In genomic region chr10:80739328-80739727, GRCh38 we compare ENCODE assay signal across 22 cellular contexts.
"Had no signal": no experiment of that assay in that cellular context is flagged by ENCODE, and none has a peak within 500 bp of the region (broad histone marks: within the 10 kb centered on the region; RNA-seq: fewer than 3 reads in every experiment).

No MANE protein-coding gene starts in this region.

- H3K9me3 ChIP-seq: esophagus squamous epithelium, heart right ventricle, left ventricle myocardium inferior, mucosa of descending colon, thoracic aorta, upper lobe of right lung had no signal

- H3K36me3 ChIP-seq: cardiac muscle cell, esophagus squamous epithelium, heart right ventricle, left ventricle myocardium inferior, thoracic aorta, upper lobe of right lung had no signal

- H3K4me3 Mint-ChIP-seq: activated B cell treated with CpG ODN at 0.5 μM for 24 hours; activated CD4-positive, alpha-beta memory T cell treated with anti-CD3 and anti-CD28 coated beads, Interleukin-2, amount 10 ng/mL, durations not matched to agents 7 days and 5 days; activated CD8-positive, alpha-beta memory T cell treated with anti-CD3 and anti-CD28 coated beads, Interleukin-2, amount 10 ng/mL, durations not matched to agents 7 days and 5 days; activated naive CD8-positive, alpha-beta T cell treated with anti-CD3 and anti-CD28 coated beads for 36 hours; activated T-helper 17 cell treated with anti-CD3 and anti-CD28 coated beads, Interleukin-2, amount 50 U/mL, for 72 hours; immature natural killer cell; memory B cell; naive B cell; stimulated activated naive B cell treated with anti-CD40 and anti-IgM and Interleukin-4, amounts not matched to agents 10 μg/mL and 1 μg/mL and 100 μg/mL, for 72 hours had no signal

- DNase-seq: activated B cell treated with CpG ODN at 0.5 μM for 24 hours; activated CD4-positive, alpha-beta memory T cell treated with anti-CD3 and anti-CD28 coated beads, Interleukin-2, amount 10 ng/mL, durations not matched to agents 7 days and 5 days; activated CD4-positive, alpha-beta T cell treated with anti-CD3 and anti-CD28 coated beads for 4 hours; activated CD8-positive, alpha-beta memory T cell treated with anti-CD3 and anti-CD28 coated beads, Interleukin-2, amount 10 ng/mL, durations not matched to agents 7 days and 5 days; activated naive CD4-positive, alpha-beta T cell; activated naive CD8-positive, alpha-beta T cell treated with anti-CD3 and anti-CD28 coated beads for 36 hours; amniotic stem cell; dermis blood vessel endothelial cell; effector memory CD4-positive, alpha-beta T cell; esophagus squamous epithelium; heart right ventricle; immature natural killer cell; kidney glomerular epithelial cell; left ventricle myocardium inferior; mucosa of descending colon; naive B cell; stimulated activated naive B cell treated with anti-CD40 and anti-IgM and Interleukin-4, amounts not matched to agents 10 μg/mL and 1 μg/mL and 100 μg/mL, for 72 hours; upper lobe of right lung had no signal

- H3K9me3 Mint-ChIP-seq: activated B cell treated with CpG ODN at 0.5 μM for 24 hours; activated CD4-positive, alpha-beta memory T cell treated with anti-CD3 and anti-CD28 coated beads, Interleukin-2, amount 10 ng/mL, durations not matched to agents 7 days and 5 days; activated naive CD8-positive, alpha-beta T cell treated with anti-CD3 and anti-CD28 coated beads for 36 hours; activated T-helper 17 cell treated with anti-CD3 and anti-CD28 coated beads, Interleukin-2, amount 50 U/mL, for 72 hours; immature natural killer cell; memory B cell; stimulated activated naive B cell treated with anti-CD40 and anti-IgM and Interleukin-4, amounts not matched to agents 10 μg/mL and 1 μg/mL and 100 μg/mL, for 72 hours had no signal

- H3K27ac Mint-ChIP-seq: activated B cell treated with CpG ODN at 0.5 μM for 24 hours; activated CD4-positive, alpha-beta memory T cell treated with anti-CD3 and anti-CD28 coated beads, Interleukin-2, amount 10 ng/mL, durations not matched to agents 7 days and 5 days; activated CD8-positive, alpha-beta memory T cell treated with anti-CD3 and anti-CD28 coated beads, Interleukin-2, amount 10 ng/mL, durations not matched to agents 7 days and 5 days; activated naive CD8-positive, alpha-beta T cell treated with anti-CD3 and anti-CD28 coated beads for 36 hours; activated T-helper 17 cell treated with anti-CD3 and anti-CD28 coated beads, Interleukin-2, amount 50 U/mL, for 72 hours; immature natural killer cell; memory B cell; naive B cell; stimulated activated naive B cell treated with anti-CD40 and anti-IgM and Interleukin-4, amounts not matched to agents 10 μg/mL and 1 μg/mL and 100 μg/mL, for 72 hours had no signal

- H3K27me3 ChIP-seq: cardiac muscle cell, esophagus squamous epithelium, upper lobe of right lung had no signal

- H3K27ac ChIP-seq: cardiac muscle cell, esophagus squamous epithelium, heart right ventricle, left ventricle myocardium inferior, thoracic aorta, upper lobe of right lung had no signal

- H3K4me1 Mint-ChIP-seq: activated B cell treated with CpG ODN at 0.5 μM for 24 hours; activated CD4-positive, alpha-beta memory T cell treated with anti-CD3 and anti-CD28 coated beads, Interleukin-2, amount 10 ng/mL, durations not matched to agents 7 days and 5 days; activated CD8-positive, alpha-beta memory T cell treated with anti-CD3 and anti-CD28 coated beads, Interleukin-2, amount 10 ng/mL, durations not matched to agents 7 days and 5 days; activated naive CD8-positive, alpha-beta T cell treated with anti-CD3 and anti-CD28 coated beads for 36 hours; activated T-helper 17 cell treated with anti-CD3 and anti-CD28 coated beads, Interleukin-2, amount 50 U/mL, for 72 hours; immature natural killer cell; memory B cell; naive B cell; stimulated activated naive B cell treated with anti-CD40 and anti-IgM and Interleukin-4, amounts not matched to agents 10 μg/mL and 1 μg/mL and 100 μg/mL, for 72 hours had no signal

- H3K4me3 ChIP-seq: cardiac muscle cell, esophagus squamous epithelium, heart right ventricle, left ventricle myocardium inferior, mucosa of descending colon, thoracic aorta, upper lobe of right lung had no signal

- H3K36me3 Mint-ChIP-seq: activated CD8-positive, alpha-beta memory T cell treated with anti-CD3 and anti-CD28 coated beads, Interleukin-2, amount 10 ng/mL, durations not matched to agents 7 days and 5 days; activated naive CD8-positive, alpha-beta T cell treated with anti-CD3 and anti-CD28 coated beads for 36 hours; immature natural killer cell; memory B cell; naive B cell; stimulated activated naive B cell treated with anti-CD40 and anti-IgM and Interleukin-4, amounts not matched to agents 10 μg/mL and 1 μg/mL and 100 μg/mL, for 72 hours had no signal

- H3K4me1 ChIP-seq: esophagus squamous epithelium, heart right ventricle, left ventricle myocardium inferior, upper lobe of right lung had no signal
